ENCODE assay signal across 19 cellular contexts in genomic region chr5:67996596-67996995, GRCh38.
DNase-seq lines count a peak whose midpoint lies in the region; ATAC-seq, FAIRE-seq and TF ChIP-seq lines count a peak whose summit lies in the region.
"Had no signal": no experiment of that assay in that cellular context is flagged by ENCODE, and none has a peak within 500 bp of the region (broad histone marks: within the 10 kb centered on the region; RNA-seq: fewer than 3 reads in every experiment).

No MANE protein-coding gene starts in this region.

- H4K20me1 ChIP-seq in astrocyte (ENCODE audit: insufficient read depth, low read length): no peaks in the 10 kb centered on the region
- H4K20me1 ChIP-seq: BLaER1 had no signal

- no peak for TF ChIP-seq RAD21 in Ishikawa (IDR thresholded peaks at IDR 0.05; ENCODE audit: low read depth)

- H3K9me3 Mint-ChIP-seq in astrocyte (ENCODE audit: unreplicated experiment): no peaks in the 10 kb centered on the region
- H3K9me3 Mint-ChIP-seq in stimulated activated naive CD8-positive, alpha-beta T cell treated with anti-CD3 and anti-CD28 coated beads, Interleukin-15, amount 100 ng/mL, for 72 hours: no peaks in the 10 kb centered on the region
- H3K9me3 Mint-ChIP-seq: IgD-negative memory B cell had no signal

- peaks cover 7% of the 10 kb centered on the region for H3K4me1 ChIP-seq in astrocyte (ENCODE audit: insufficient read depth, low read length)
- peaks cover 7% of the 10 kb centered on the region for H3K4me1 ChIP-seq in parathyroid adenoma
- H3K4me1 ChIP-seq: BLaER1 had no signal

- no peak for ATAC-seq in stimulated activated naive CD8-positive, alpha-beta T cell treated with anti-CD3 and anti-CD28 coated beads, Interleukin-15, amount 100 ng/mL, for 72 hours
- ATAC-seq: Panc1 had no signal

- H3K4me3 Mint-ChIP-seq in astrocyte (ENCODE audit: unreplicated experiment): no peak overlapping the region
- no peak overlapping the region for H3K4me3 Mint-ChIP-seq in stimulated activated naive CD8-positive, alpha-beta T cell treated with anti-CD3 and anti-CD28 coated beads, Interleukin-15, amount 100 ng/mL, for 72 hours
- H3K4me3 Mint-ChIP-seq: IgD-negative memory B cell had no signal

- H3K36me3 Mint-ChIP-seq in astrocyte (ENCODE audit: low read depth, unreplicated experiment): no peaks in the 10 kb centered on the region

- H3K4me2 ChIP-seq in astrocyte (ENCODE audit: low read length) (no peak overlapping the region), parathyroid adenoma (ENCODE audit: low read length) (no peak overlapping the region)
- H3K4me2 ChIP-seq: BLaER1, SK-N-SH had no signal

- H3K27me3 Mint-ChIP-seq in astrocyte (ENCODE audit: low read depth, unreplicated experiment): no peaks in the 10 kb centered on the region
- H3K27me3 Mint-ChIP-seq in stimulated activated naive CD8-positive, alpha-beta T cell treated with anti-CD3 and anti-CD28 coated beads, Interleukin-15, amount 100 ng/mL, for 72 hours: no peaks in the 10 kb centered on the region
- H3K27me3 Mint-ChIP-seq: IgD-negative memory B cell had no signal

- no peaks in the 10 kb centered on the region for H3K4me1 Mint-ChIP-seq in astrocyte (ENCODE audit: low read depth, unreplicated experiment)
- H3K4me1 Mint-ChIP-seq in stimulated activated naive CD8-positive, alpha-beta T cell treated with anti-CD3 and anti-CD28 coated beads, Interleukin-15, amount 100 ng/mL, for 72 hours: no peaks in the 10 kb centered on the region

- no peak overlapping the region for H2AFZ ChIP-seq in astrocyte (ENCODE audit: low read depth, low read length)
- H2AFZ ChIP-seq in parathyroid adenoma: peak overlapping the region; percentile 70

- DNase-seq in NCI-H1417 (lab: John Stamatoyannopoulos, UW): peak in 2 of 3 experiments; percentile 4 to 55
- no peak for DNase-seq in NCI-H1417 treated with DMSO at 0.1 percent for 48 hours (lab: John Stamatoyannopoulos, UW)
- DNase-seq in astrocyte (ENCODE audit: low read depth): peak; percentile 66
- DNase-seq in dermis blood vessel endothelial cell: no peak
- DNase-seq in activated CD4-positive, CD25-positive, alpha-beta regulatory T cell treated with anti-CD3 and anti-CD28 coated beads, Interleukin-2, amount 50 U/mL, for 72 hours: no peak
- DNase-seq in stimulated activated naive CD8-positive, alpha-beta T cell treated with anti-CD3 and anti-CD28 coated beads, Interleukin-15, amount 100 ng/mL, for 72 hours: no peak
- DNase-seq: DMS 273 treated with DMSO at 0.1 percent for 48 hours, HCEC 1CT, NCI-H1048, NCI-H187, NCI-H774, Right ventricle myocardium superior, SK-N-SH had no signal

- H3K9me3 ChIP-seq in astrocyte (ENCODE audit: insufficient read depth, low read depth, low read length) (no peaks in the 10 kb centered on the region), parathyroid adenoma (ENCODE audit: control insufficient read depth, low read length) (no peaks in the 10 kb centered on the region)
- H3K9me3 ChIP-seq: BLaER1, SK-N-SH had no signal

- no peak overlapping the region for H3K27ac ChIP-seq in astrocyte (ENCODE audit: low read depth, low read length)
- H3K27ac ChIP-seq in parathyroid adenoma: peak overlapping the region; percentile 17
- H3K27ac ChIP-seq: 22Rv1, BLaER1 had no signal

- H3K36me3 ChIP-seq in astrocyte (ENCODE audit: insufficient read depth, low read length) (no peaks in the 10 kb centered on the region), parathyroid adenoma (ENCODE audit: control insufficient read depth, insufficient read depth, low read length) (no peaks in the 10 kb centered on the region)
- H3K36me3 ChIP-seq: BLaER1 had no signal

- H3K79me2 ChIP-seq in astrocyte (ENCODE audit: insufficient read depth, low read length) (no peaks in the 10 kb centered on the region), parathyroid adenoma (no peaks in the 10 kb centered on the region)

- no peak for TF ChIP-seq EP300 in Ishikawa (IDR thresholded peaks at IDR 0.05; ENCODE audit: borderline replicate concordance)

- no peak overlapping the region for H3K27ac Mint-ChIP-seq in astrocyte (ENCODE audit: unreplicated experiment)
- no peak overlapping the region for H3K27ac Mint-ChIP-seq in stimulated activated naive CD8-positive, alpha-beta T cell treated with anti-CD3 and anti-CD28 coated beads, Interleukin-15, amount 100 ng/mL, for 72 hours
- H3K27ac Mint-ChIP-seq: IgD-negative memory B cell had no signal

- no peak overlapping the region for H3K9ac ChIP-seq in astrocyte (ENCODE audit: low read length)
- H3K9ac ChIP-seq in parathyroid adenoma: no peak overlapping the region
- H3K9ac ChIP-seq: BLaER1, SK-N-SH had no signal

- TF ChIP-seq CTCF in astrocyte (IDR thresholded peaks at IDR 0.05; ENCODE audit: insufficient read depth, low read depth, low read length) (no peak), parathyroid adenoma (IDR thresholded peaks at IDR 0.05) (no peak)

- no peaks in the 10 kb centered on the region for H3K27me3 ChIP-seq in astrocyte (ENCODE audit: insufficient read depth, low read length)
- H3K27me3 ChIP-seq in parathyroid adenoma (ENCODE audit: control insufficient read depth, insufficient read depth, low read length): no peaks in the 10 kb centered on the region
- H3K27me3 ChIP-seq: BLaER1 had no signal

- FAIRE-seq in astrocyte (lab: Jason Lieb, UNC): no peak

- no peak overlapping the region for H3K4me3 ChIP-seq in astrocyte (ENCODE audit: insufficient read depth, low read depth, low read length)
- H3K4me3 ChIP-seq in parathyroid adenoma (ENCODE audit: low read depth, low read length): no peak overlapping the region
- H3K4me3 ChIP-seq: BLaER1 had no signal

TF ChIP-seq in Ishikawa, 13 proteins besides CTCF, POLR2A, EP300 and RAD21:
- no peak for TF ChIP-seq TCF12 (IDR thresholded peaks at IDR 0.05; ENCODE audit: low read depth)
- TF ChIP-seq NFIC (IDR thresholded peaks at IDR 0.05): peak; percentile 60
TF ChIP-seq in Ishikawa: peak in this region for 1.

Comparison
In these comparisons a context has a peak if more than half of its experiments do, and no peak if none do; other contexts are left out.
1. DNase-seq: peak in NCI-H1417 (2 of 3) and astrocyte (single experiment); none in NCI-H1417 treated with DMSO at 0.1 percent for 48 hours (single experiment), dermis blood vessel endothelial cell (single experiment), activated CD4-positive, CD25-positive, alpha-beta regulatory T cell treated with anti-CD3 and anti-CD28 coated beads, Interleukin-2, amount 50 U/mL, for 72 hours (single experiment) and stimulated activated naive CD8-positive, alpha-beta T cell treated with anti-CD3 and anti-CD28 coated beads, Interleukin-15, amount 100 ng/mL, for 72 hours (0 of 2).